39 cellular contexts compared by ENCODE assay signal in the genomic region with DNA sequence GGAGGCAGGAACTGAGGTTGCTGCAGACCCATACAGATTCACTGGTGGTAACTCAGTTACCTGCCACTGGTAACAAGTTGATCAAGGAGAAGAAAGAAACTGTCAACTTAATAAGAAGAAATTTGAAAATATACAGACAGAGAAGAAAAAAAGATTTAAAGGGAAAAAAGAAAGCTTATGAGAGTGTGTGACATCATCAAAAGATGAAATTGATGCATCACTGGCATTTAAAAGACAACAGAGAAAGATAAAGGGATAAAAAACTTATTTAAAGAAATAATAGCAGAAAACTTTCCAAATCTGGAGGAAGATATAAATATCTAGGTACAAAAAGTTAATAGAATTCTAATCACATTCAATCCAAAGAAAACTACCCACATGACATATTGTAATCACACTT.
"Had no signal": no experiment of that assay in that cellular context is flagged by ENCODE, and none has a peak within 500 bp of the region (broad histone marks: within the 10 kb centered on the region; RNA-seq: fewer than 3 reads in every experiment).

No MANE protein-coding gene starts in this region.

- H3K27ac Mint-ChIP-seq: activated naive CD4-positive, alpha-beta T cell treated with anti-CD3 and anti-CD28 coated beads for 36 hours; activated naive CD4-positive, alpha-beta T cell treated with anti-CD3 and anti-CD28 coated beads, Interleukin-2, amount 10 ng/mL, durations not matched to agents 7 days and 5 days; activated naive CD4-positive, alpha-beta T cell treated with anti-CD3 and anti-CD28 coated beads, Interleukin-2, amount 50 U/mL, for 24 hours; activated naive CD4-positive, alpha-beta T cell treated with anti-CD3 and anti-CD28 coated beads, Interleukin-2, amount 50 U/mL, for 72 hours; activated naive CD8-positive, alpha-beta T cell; activated naive CD8-positive, alpha-beta T cell treated with anti-CD3 and anti-CD28 coated beads for 36 hours; activated naive CD8-positive, alpha-beta T cell treated with anti-CD3 and anti-CD28 coated beads, Interleukin-2, amount 10 ng/mL, durations not matched to agents 7 days and 5 days; activated naive CD8-positive, alpha-beta T cell treated with anti-CD3 and anti-CD28 coated beads, Interleukin-2, amount 50 U/mL, for 24 hours; activated T-cell treated with anti-CD3 and anti-CD28 coated beads, Interleukin-2, amount 50 U/mL, for 24 hours; activated T-cell treated with anti-CD3 and anti-CD28 coated beads, Interleukin-2, amount 50 U/mL, for 72 hours; activated T-helper 1 cell treated with anti-CD3 and anti-CD28 coated beads, Interleukin-12 subunit alpha, Interleukin-12 subunit beta, Interleukin-2, Interleukin-4 antibody, amounts not matched to agents 30 ng/mL and 10 ng/mL and 1 ng/mL, durations not matched to agents 14 hours and 24 hours and 36 hours; activated T-helper 17 cell treated with anti-CD3 and anti-CD28 coated beads, Interleukin-2, amount 50 U/mL, for 72 hours; activated T-helper 2 cell treated with anti-CD3 and anti-CD28 coated beads, Interferon-gamma antibody, Interleukin-2, Interleukin-4, amounts not matched to agents 10 μg/mL and 5 μg/mL and 100 μg/mL, durations not matched to agents 14 hours and 24 hours and 36 hours; brain had no signal

- H3K4me1 ChIP-seq: adrenal gland, body of pancreas, breast epithelium had no signal

- H3K36me3 ChIP-seq: adrenal gland, brain microvascular endothelial cell, breast epithelium, cardiac muscle cell had no signal

- ATAC-seq: activated naive CD4-positive, alpha-beta T cell treated with anti-CD3 and anti-CD28 coated beads, Interleukin-2, amount 50 U/mL, for 72 hours; activated naive CD8-positive, alpha-beta T cell treated with anti-CD3 and anti-CD28 coated beads, Interleukin-2, amount 50 U/mL, for 24 hours; activated T-cell treated with anti-CD3 and anti-CD28 coated beads, Interleukin-2, amount 50 U/mL, for 4 hours; activated T-cell treated with anti-CD3 and anti-CD28 coated beads, Interleukin-2, amount 50 U/mL, for 72 hours; activated T-helper 17 cell treated with anti-CD3 and anti-CD28 coated beads, Interleukin-2, amount 50 U/mL, for 72 hours; body of pancreas had no signal

- H3K27me3 Mint-ChIP-seq: activated naive CD4-positive, alpha-beta T cell treated with anti-CD3 and anti-CD28 coated beads, Interleukin-2, amount 10 ng/mL, durations not matched to agents 7 days and 5 days; activated naive CD4-positive, alpha-beta T cell treated with anti-CD3 and anti-CD28 coated beads, Interleukin-2, amount 50 U/mL, for 24 hours; activated naive CD8-positive, alpha-beta T cell; activated naive CD8-positive, alpha-beta T cell treated with anti-CD3 and anti-CD28 coated beads for 36 hours; activated naive CD8-positive, alpha-beta T cell treated with anti-CD3 and anti-CD28 coated beads, Interleukin-2, amount 10 ng/mL, durations not matched to agents 7 days and 5 days; activated naive CD8-positive, alpha-beta T cell treated with anti-CD3 and anti-CD28 coated beads, Interleukin-2, amount 50 U/mL, for 24 hours; activated T-cell treated with anti-CD3 and anti-CD28 coated beads, Interleukin-2, amount 50 U/mL, for 24 hours; activated T-helper 17 cell treated with anti-CD3 and anti-CD28 coated beads, Interleukin-2, amount 50 U/mL, for 72 hours; brain; central memory CD8-positive, alpha-beta T cell had no signal

- DNase-seq: activated effector memory CD4-positive, alpha-beta T cell treated with anti-CD3 and anti-CD28 coated beads, Interleukin-2, amount 50 U/mL, for 16 hours; activated effector memory CD4-positive, alpha-beta T cell treated with Interleukin-2 at 50 U/mL for 16 hours; activated gamma-delta T cell; activated gamma-delta T cell treated with Interleukin-2 at 50 U/mL for 16 hours; activated naive CD4-positive, alpha-beta T cell; activated naive CD4-positive, alpha-beta T cell treated with anti-CD3 and anti-CD28 coated beads for 36 hours; activated naive CD4-positive, alpha-beta T cell treated with anti-CD3 and anti-CD28 coated beads, Interleukin-2, amount 10 ng/mL, durations not matched to agents 7 days and 5 days; activated naive CD4-positive, alpha-beta T cell treated with anti-CD3 and anti-CD28 coated beads, Interleukin-2, amount 50 U/mL, for 16 hours; activated naive CD4-positive, alpha-beta T cell treated with Interleukin-2 at 50 U/mL for 16 hours; activated naive CD8-positive, alpha-beta T cell treated with anti-CD3 and anti-CD28 coated beads for 36 hours; activated naive CD8-positive, alpha-beta T cell treated with anti-CD3 and anti-CD28 coated beads, Interleukin-2, amount 10 ng/mL, durations not matched to agents 7 days and 5 days; activated naive CD8-positive, alpha-beta T cell treated with anti-CD3 and anti-CD28 coated beads, Interleukin-2, amount 50 U/mL, for 24 hours; activated T-cell treated with anti-CD3 and anti-CD28 coated beads for 4 hours; activated T-cell treated with anti-CD3 and anti-CD28 coated beads, Interleukin-2, amount 50 U/mL, for 1 hour; activated T-cell treated with anti-CD3 and anti-CD28 coated beads, Interleukin-2, amount 50 U/mL, for 24 hours; activated T-cell treated with anti-CD3 and anti-CD28 coated beads, Interleukin-2, amount 50 U/mL, for 4 hours; activated T-cell treated with anti-CD3 and anti-CD28 coated beads, Interleukin-2, amount 50 U/mL, for 48 hours; activated T-cell treated with anti-CD3 and anti-CD28 coated beads, Interleukin-2, amount 50 U/mL, for 72 hours; adrenal gland; amniotic stem cell; amygdala; anterior cingulate cortex; aorta; body of pancreas; brain microvascular endothelial cell; caudate nucleus; central memory CD4-positive, alpha-beta T cell; cerebellar nuclear complex had no signal

- H3K27me3 ChIP-seq: adrenal gland, body of pancreas, brain microvascular endothelial cell, breast epithelium, cardiac muscle cell had no signal

- H3K4me1 Mint-ChIP-seq: activated naive CD4-positive, alpha-beta T cell treated with anti-CD3 and anti-CD28 coated beads, Interleukin-2, amount 10 ng/mL, durations not matched to agents 7 days and 5 days; activated naive CD4-positive, alpha-beta T cell treated with anti-CD3 and anti-CD28 coated beads, Interleukin-2, amount 50 U/mL, for 24 hours; activated naive CD8-positive, alpha-beta T cell treated with anti-CD3 and anti-CD28 coated beads for 36 hours; activated naive CD8-positive, alpha-beta T cell treated with anti-CD3 and anti-CD28 coated beads, Interleukin-2, amount 10 ng/mL, durations not matched to agents 7 days and 5 days; activated naive CD8-positive, alpha-beta T cell treated with anti-CD3 and anti-CD28 coated beads, Interleukin-2, amount 50 U/mL, for 24 hours; activated T-helper 17 cell treated with anti-CD3 and anti-CD28 coated beads, Interleukin-2, amount 50 U/mL, for 72 hours; brain; central memory CD8-positive, alpha-beta T cell had no signal

- H3K4me3 ChIP-seq: adrenal gland, body of pancreas, breast epithelium, cardiac muscle cell had no signal

- H3K36me3 Mint-ChIP-seq: activated naive CD4-positive, alpha-beta T cell treated with anti-CD3 and anti-CD28 coated beads, Interleukin-2, amount 10 ng/mL, durations not matched to agents 7 days and 5 days; activated naive CD4-positive, alpha-beta T cell treated with anti-CD3 and anti-CD28 coated beads, Interleukin-2, amount 50 U/mL, for 24 hours; activated naive CD8-positive, alpha-beta T cell; activated naive CD8-positive, alpha-beta T cell treated with anti-CD3 and anti-CD28 coated beads for 36 hours; activated naive CD8-positive, alpha-beta T cell treated with anti-CD3 and anti-CD28 coated beads, Interleukin-2, amount 10 ng/mL, durations not matched to agents 7 days and 5 days; brain had no signal

- H3K27ac ChIP-seq: adrenal gland, body of pancreas, brain microvascular endothelial cell, breast epithelium, cardiac muscle cell had no signal

- FAIRE-seq: astrocyte had no signal

- H3K9me3 ChIP-seq: adrenal gland, body of pancreas had no signal

- H3K4me3 Mint-ChIP-seq: activated naive CD4-positive, alpha-beta T cell treated with anti-CD3 and anti-CD28 coated beads for 36 hours; activated naive CD4-positive, alpha-beta T cell treated with anti-CD3 and anti-CD28 coated beads, Interleukin-2, amount 10 ng/mL, durations not matched to agents 7 days and 5 days; activated naive CD4-positive, alpha-beta T cell treated with anti-CD3 and anti-CD28 coated beads, Interleukin-2, amount 50 U/mL, for 24 hours; activated naive CD8-positive, alpha-beta T cell; activated naive CD8-positive, alpha-beta T cell treated with anti-CD3 and anti-CD28 coated beads for 36 hours; activated naive CD8-positive, alpha-beta T cell treated with anti-CD3 and anti-CD28 coated beads, Interleukin-2, amount 10 ng/mL, durations not matched to agents 7 days and 5 days; activated naive CD8-positive, alpha-beta T cell treated with anti-CD3 and anti-CD28 coated beads, Interleukin-2, amount 50 U/mL, for 24 hours; activated T-cell treated with anti-CD3 and anti-CD28 coated beads, Interleukin-2, amount 50 U/mL, for 24 hours; activated T-cell treated with anti-CD3 and anti-CD28 coated beads, Interleukin-2, amount 50 U/mL, for 4 hours; activated T-cell treated with anti-CD3 and anti-CD28 coated beads, Interleukin-2, amount 50 U/mL, for 72 hours; activated T-helper 1 cell treated with anti-CD3 and anti-CD28 coated beads, Interleukin-12 subunit alpha, Interleukin-12 subunit beta, Interleukin-2, Interleukin-4 antibody, amounts not matched to agents 30 ng/mL and 10 ng/mL and 1 ng/mL, durations not matched to agents 14 hours and 24 hours and 36 hours; activated T-helper 17 cell treated with anti-CD3 and anti-CD28 coated beads, Interleukin-2, amount 50 U/mL, for 72 hours; brain; central memory CD8-positive, alpha-beta T cell had no signal
